Comparison of ENCODE assay signal across 17 cellular contexts in the genomic region with DNA sequence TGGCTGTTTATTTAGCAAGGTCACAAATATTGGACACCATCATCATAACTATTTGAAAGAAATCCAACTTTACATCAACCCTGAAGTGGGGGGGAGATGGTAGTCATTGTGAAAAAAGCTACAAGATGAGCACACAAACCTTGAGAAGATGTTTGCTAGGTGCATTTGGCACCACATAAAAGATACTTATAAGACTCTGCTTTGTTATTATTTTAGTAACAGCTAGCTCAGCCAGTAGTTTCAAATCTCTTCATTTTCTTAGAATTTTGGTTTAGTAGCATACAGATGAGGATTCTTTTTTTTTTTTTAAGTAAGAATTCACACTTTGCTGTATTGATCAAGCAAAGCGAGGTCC. TPM values are rescaled to one million over a fixed set of nuclear protein-coding genes. Genes with fewer than 3 reads are reported as not detected.
DNase-seq lines count a peak whose midpoint lies in the region; ATAC-seq and TF ChIP-seq lines count a peak whose summit lies in the region.
"Had no signal": no experiment of that assay in that cellular context is flagged by ENCODE, and none has a peak within 500 bp of the region (broad histone marks: within the 10 kb centered on the region; RNA-seq: fewer than 3 reads in every experiment).

No MANE protein-coding gene starts in this region.

- CTCF ChIA-PET in IMR-90 (lab: Yijun Ruan, JAX): no interaction called here

- TF ChIP-seq CTCF in IMR-90 (conservative IDR thresholded peaks at IDR 0.05; ENCODE audit: low read depth, low read length): no peak
- no peak for TF ChIP-seq CTCF in ascending aorta (IDR thresholded peaks at IDR 0.05)
- TF ChIP-seq CTCF in suprapubic skin (IDR thresholded peaks at IDR 0.05): no peak

- no peaks in the 10 kb centered on the region for H4K20me1 ChIP-seq in IMR-90 (ENCODE audit: insufficient read depth, low read length)

- H3K9ac ChIP-seq in IMR-90 (ENCODE audit: low read depth, low read length): no peak overlapping the region
- H3K9ac ChIP-seq in mesenchymal stem cell (ENCODE audit: low read length): no peak overlapping the region

- H3K79me1 ChIP-seq in IMR-90 (ENCODE audit: low read depth in 1 of 2, low read length in 2 of 2): no peaks in the 10 kb centered on the region; a peak in 1 of 4 replicates
- no peaks in the 10 kb centered on the region for H3K79me1 ChIP-seq in mesenchymal stem cell (replicated peaks; ENCODE audit: low read length, poor library complexity, severe bottlenecking)

- H3K4me3 ChIP-seq in IMR-90 (ENCODE audit: insufficient read depth, low read depth, low read length) (no peak overlapping the region), ascending aorta (no peak overlapping the region), mesenchymal stem cell (ENCODE audit: insufficient read depth in 1 of 2, low read depth in 1 of 2, low read length in 2 of 2) (no peak overlapping the region), suprapubic skin (no peak overlapping the region)

- no peak overlapping the region for H2BK5ac ChIP-seq in IMR-90 (ENCODE audit: low read depth, low read length, poor library complexity, severe bottlenecking)
- H2BK5ac ChIP-seq in mesenchymal stem cell (ENCODE audit: low read depth, low read length, poor library complexity, severe bottlenecking): no peak overlapping the region

- H4K91ac ChIP-seq in IMR-90 (ENCODE audit: insufficient read depth, low read depth, low read length): 0 out of 2 replicates have a peak overlapping the region, but pooled peaks have one; percentile 18
- no peak overlapping the region for H4K91ac ChIP-seq in mesenchymal stem cell (ENCODE audit: low read length)

- POLR2A ChIA-PET in IMR-90 (lab: Charles Lee; ENCODE audit: unreplicated experiment): no interaction called here

- H3K4ac ChIP-seq in IMR-90 (ENCODE audit: low read depth, low read length) (peak overlapping the region; percentile 73; the same call in 1 of the 2 replicates), mesenchymal stem cell (ENCODE audit: low read depth in 1 of 2, low read length in 2 of 2) (peak overlapping the region in 1 of 2 experiments; percentile 13)

- TF ChIP-seq EP300 in suprapubic skin (IDR thresholded peaks at IDR 0.05): no peak

- H2AK9ac ChIP-seq in IMR-90 (replicated peaks; ENCODE audit: low read depth, low read length, poor library complexity): no peak overlapping the region

- H2BK15ac ChIP-seq in IMR-90 (ENCODE audit: low read depth, low read length) (peak overlapping the region; percentile 77; the same call in 1 of the 3 replicates), mesenchymal stem cell (ENCODE audit: low read depth, poor library complexity, severe bottlenecking) (no peak overlapping the region)

- no peak overlapping the region for H2BK20ac ChIP-seq in IMR-90 (ENCODE audit: low read depth, low read length)

- no TSS peak for BruUV-seq in IMR-90 (replicated peaks; lab: Mats Ljungman, UMichigan)

- TF ChIP-seq RAD21 in IMR-90 (IDR thresholded peaks at IDR 0.05; ENCODE audit: low read length): no peak

- TF ChIP-seq POLR2A in IMR-90 (IDR thresholded peaks at IDR 0.05; ENCODE audit: low read depth, low read length): no peak
- no peak for TF ChIP-seq POLR2A in suprapubic skin (IDR thresholded peaks at IDR 0.05)

- H3K23ac ChIP-seq in IMR-90 (ENCODE audit: low read depth, low read length) (no peak overlapping the region), mesenchymal stem cell (ENCODE audit: low read length in 2 of 2) (no peak overlapping the region)

- H2BK120ac ChIP-seq in IMR-90 (ENCODE audit: low read depth, low read length) (peak overlapping the region; percentile 65), mesenchymal stem cell (ENCODE audit: low read depth, low read length) (no peak overlapping the region)

- DNase-seq in IMR-90: no peak
- no peak for DNase-seq in ascending aorta (ENCODE audit: low spot score in 2 of 2)
- DNase-seq in mesenchymal stem cell: no peak
- DNase-seq in suprapubic skin (ENCODE audit: low spot score in 2 of 2): no peak
- DNase-seq in NCI-H1694 (lab: John Stamatoyannopoulos, UW): no peak
- DNase-seq: CD4-positive, alpha-beta T cell; DMS53; H9; Kasumi-1; MM.1S; NCI-H1105; NCI-H1694 treated with DMSO at 0.1 percent for 48 hours; NCI-H2107; NCI-H2227 treated with DMSO at 0.1 percent for 48 hours; NCI-H524 had no signal

- H3K9me1 ChIP-seq in IMR-90 (ENCODE audit: insufficient read depth, low read length): peaks cover 7% of the 10 kb centered on the region

- no peaks in the 10 kb centered on the region for H3K36me3 ChIP-seq in IMR-90 (ENCODE audit: control insufficient read depth, insufficient read depth, low read length)
- no peaks in the 10 kb centered on the region for H3K36me3 ChIP-seq in ascending aorta
- H3K36me3 ChIP-seq in mesenchymal stem cell (ENCODE audit: control insufficient read depth in 1 of 2, insufficient read depth in 2 of 2, low read depth in 1 of 2, low read length in 2 of 2): no peaks in the 10 kb centered on the region
- H3K36me3 ChIP-seq in suprapubic skin: no peaks in the 10 kb centered on the region

- H3K56ac ChIP-seq in IMR-90 (ENCODE audit: extremely low read depth, insufficient read depth, low read length): no peak overlapping the region

- intact Hi-C loops in IMR-90 (cut with micrococcal nuclease) (no loop called here), ascending aorta (cut with DNase I) (loop anchor here (10.0 kb wide), 1 partner anchor 159 kb away; no protein-coding TSS in a partner anchor)

- H3K9me3 ChIP-seq in IMR-90 (ENCODE audit: control insufficient read depth, insufficient read depth, low read length) (no peaks in the 10 kb centered on the region), ascending aorta (no peaks in the 10 kb centered on the region), mesenchymal stem cell (ENCODE audit: control insufficient read depth, low read length) (no peaks in the 10 kb centered on the region), suprapubic skin (no peaks in the 10 kb centered on the region)

- no CpG with 5 or more reads among the region's 1 CpG for WGBS in IMR-90 (ENCODE audit: extremely low coverage in 2 of 2, insufficient read length in 1 of 2), 2 experiments
- 95% methylated on average over 1 of the region's 1 CpG for WGBS in mesenchymal stem cell
- 93% methylated on average over 1 of the region's 1 CpG for WGBS in suprapubic skin

- H4K5ac ChIP-seq in IMR-90 (ENCODE audit: low read depth, low read length): no peak overlapping the region

- peak overlapping the region in 1 of 2 experiments; percentile 72 for H2BK12ac ChIP-seq in mesenchymal stem cell (ENCODE audit: low read length in 2 of 2)

- H3K27me3 ChIP-seq in IMR-90 (ENCODE audit: control insufficient read depth, insufficient read depth, low read length): no peaks in the 10 kb centered on the region
- no peaks in the 10 kb centered on the region for H3K27me3 ChIP-seq in ascending aorta
- H3K27me3 ChIP-seq in mesenchymal stem cell (ENCODE audit: control insufficient read depth in 1 of 2, insufficient read depth in 1 of 2, low read length in 2 of 2): no peaks in the 10 kb centered on the region
- H3K27me3 ChIP-seq in suprapubic skin: no peaks in the 10 kb centered on the region

- dilution Hi-C loops in IMR-90 (cut with HindIII; ENCODE audit: low sequenced_read_pairs, unreplicated experiment): no loop called here

- ATAC-seq in IMR-90 (ENCODE audit: low read depth) (no peak), HG03354 (IDR thresholded peaks at IDR 0.05; ENCODE audit: poor library complexity, severe bottlenecking, unreplicated experiment) (no peak), GM18520 (IDR thresholded peaks at IDR 0.05; ENCODE audit: unreplicated experiment) (no peak)

- H3K4me1 ChIP-seq in IMR-90 (ENCODE audit: control insufficient read depth, insufficient read depth, low read length) (peaks cover 16% of the 10 kb centered on the region), ascending aorta (peaks cover 15 to 61% of the 10 kb centered on the region in 2 donors), mesenchymal stem cell (ENCODE audit: control insufficient read depth, insufficient read depth, low read depth, low read length) (peaks cover 8% of the 10 kb centered on the region), suprapubic skin (peaks cover 48% of the 10 kb centered on the region)

- H3K4me2 ChIP-seq in IMR-90 (ENCODE audit: low read depth, low read length) (no peak overlapping the region), mesenchymal stem cell (ENCODE audit: low read length, poor library complexity, severe bottlenecking) (no peak overlapping the region)

- in situ Hi-C loops in IMR-90 (cut with MboI; ENCODE audit: low sequenced_read_pairs): no loop called here

- H3K18ac ChIP-seq in IMR-90 (ENCODE audit: low read depth, low read length) (no peak overlapping the region), mesenchymal stem cell (ENCODE audit: low read depth in 1 of 2, low read length in 2 of 2) (no peak overlapping the region)

- H3K14ac ChIP-seq in IMR-90 (replicated peaks; ENCODE audit: low read depth, low read length) (0 out of 2 replicates have a peak overlapping the region, but pooled peaks have one; percentile 19), mesenchymal stem cell (ENCODE audit: low read length in 2 of 2) (no peak overlapping the region)

- H4K8ac ChIP-seq in IMR-90 (ENCODE audit: low read depth in 2 of 2, low read length in 2 of 2) (peak overlapping the region in 1 of 2 experiments; percentile 19; a peak in 1 of 4 replicates), mesenchymal stem cell (ENCODE audit: low read length) (no peak overlapping the region)

- H2AK5ac ChIP-seq in IMR-90 (ENCODE audit: low read depth, low read length) (no peak overlapping the region; the same call in 1 of the 2 replicates), mesenchymal stem cell (ENCODE audit: low read length, severe bottlenecking) (peak overlapping the region; percentile 97)

- no peak overlapping the region for H3K27ac ChIP-seq in IMR-90 (ENCODE audit: insufficient read depth, low read length)
- peak overlapping the region; percentile 81 to 84 for H3K27ac ChIP-seq in ascending aorta
- no peak overlapping the region for H3K27ac ChIP-seq in mesenchymal stem cell (ENCODE audit: low read length, poor library complexity, severe bottlenecking)
- H3K27ac ChIP-seq in suprapubic skin: peak overlapping the region; percentile 40

- H2AFZ ChIP-seq in IMR-90 (replicated peaks; ENCODE audit: low read length, poor library complexity): no peak overlapping the region
- H2AFZ ChIP-seq in mesenchymal stem cell (ENCODE audit: low read depth, low read length): no peak overlapping the region

TF ChIP-seq in IMR-90, 13 proteins besides CTCF, POLR2A, EP300 and RAD21 (continues in another document):
- TF ChIP-seq BHLHE40 (IDR thresholded peaks at IDR 0.05; ENCODE audit: low read depth, low read length) (no peak), CHD1 (IDR thresholded peaks at IDR 0.05; ENCODE audit: low read depth, low read length) (no peak), MAZ (IDR thresholded peaks at IDR 0.05; ENCODE audit: borderline replicate concordance, low read depth, low read length) (no peak), RCOR1 (IDR thresholded peaks at IDR 0.05; ENCODE audit: insufficient replicate concordance, low read length) (no peak)

RNA-seq across cellular contexts. Expression of a gene that starts 14.4 kb away (rescaled TPM):
- total RNA-seq in IMR-90 (2012; rRNA removed) (0.72 and 0.83 TPM in 2 replicates), ascending aorta (not detected), suprapubic skin (10 to 100 TPM; 19.6 to 39.5 (median 26.2) TPM)
- 0.14 and 0.50 TPM in 2 replicates for polyA plus RNA-seq in IMR-90 (2012; rRNA removed)
- 0.11 and 0.35 TPM in 2 replicates for polyA plus RNA-seq in IMR-90 (2012; cell fraction: cytosol; rRNA removed)
- polyA plus RNA-seq in IMR-90 (2012; cell fraction: nucleus; rRNA removed; ENCODE audit: low replicate concordance): 0.32 and 0.88 TPM in 2 replicates
- polyA plus RNA-seq in mesenchymal stem cell (2013, experiment 1 of 2): 1.4 TPM
- polyA plus RNA-seq in mesenchymal stem cell (2013, experiment 2 of 2): 0.81 TPM
- total RNA-seq: H9 had no signal

Comparison
In these comparisons a context has a peak if more than half of its experiments do, and no peak if none do; other contexts are left out.
1. H3K27ac ChIP-seq: peak in ascending aorta (2 of 2) and suprapubic skin (single experiment); none in IMR-90 (single experiment) and mesenchymal stem cell (single experiment).
2. RNA of a gene that starts 14.4 kb away (total RNA-seq): 19.6 to 39.5 TPM in suprapubic skin; 0.72 to 0.83 TPM in IMR-90 and not detected in ascending aorta (single experiment); every median in the first group is over 10 times any median in the second.